ENCODE assay signal across 28 cellular contexts in genomic region chr6:112431803-112432202, GRCh38.
"Had no signal": no experiment of that assay in that cellular context is flagged by ENCODE, and none has a peak within 500 bp of the region (broad histone marks: within the 10 kb centered on the region; RNA-seq: fewer than 3 reads in every experiment).

No MANE protein-coding gene starts in this region.

- H3K9me3 ChIP-seq: left lung, lower lobe of right lung, right lobe of liver, suprapubic skin, thoracic aorta, tibial artery, upper lobe of right lung, uterus had no signal

- H3K36me3 ChIP-seq: left lung, lower lobe of right lung, right atrium auricular region, right lobe of liver, suprapubic skin, thoracic aorta, tibial artery, upper lobe of right lung, uterus had no signal

- FAIRE-seq: islet of Langerhans, kidney had no signal

- DNase-seq: hypothalamus; immature natural killer cell; kidney; left colon; left lung; lower lobe of right lung; mammary epithelial cell; mesenchymal stem cell; naive thymus-derived CD8-positive, alpha-beta T cell; nucleus accumbens; right lobe of liver; stimulated activated CD4-positive, alpha-beta T cell treated with anti-CD3 and anti-CD28 coated beads, Interleukin-1b, Interleukin-23, amount 100 ng/mL, for 48 hours; stimulated activated CD4-positive, alpha-beta T cell treated with anti-CD3 and anti-CD28 coated beads, Interleukin-2, amount 100 ng/mL, for 48 hours; stimulated activated CD4-positive, alpha-beta T cell treated with anti-CD3 and anti-CD28 coated beads, Interleukin-4, amount 100 ng/mL, for 4 hours; stimulated activated CD8-positive, alpha-beta memory T cell treated with anti-CD3 and anti-CD28 coated beads, Interleukin-4, amount 100 ng/mL, for 48 hours; stimulated activated naive CD4-positive, alpha-beta T cell treated with Interleukin-2 at 50 U/mL for 16 hours; stimulated activated naive CD8-positive, alpha-beta T cell treated with anti-CD3 and anti-CD28 coated beads, Interleukin-15, amount 100 ng/mL, for 72 hours; tibial artery; trophoblast cell; upper lobe of right lung; uterus had no signal

- H3K27me3 ChIP-seq: left lung, right atrium auricular region, right lobe of liver, suprapubic skin, tibial artery, upper lobe of right lung, uterus had no signal

- ATAC-seq: left colon; left lung; lower lobe of right lung; naive thymus-derived CD8-positive, alpha-beta T cell; right lobe of liver; stimulated activated memory B cell treated with anti-CD40 and anti-IgM and Interleukin-4, amounts not matched to agents 10 μg/mL and 1 μg/mL and 100 μg/mL, for 72 hours; stimulated activated naive CD8-positive, alpha-beta T cell treated with anti-CD3 and anti-CD28 coated beads, Interleukin-15, amount 100 ng/mL, for 72 hours; upper lobe of right lung had no signal

- H3K4me1 ChIP-seq: left lung, lower lobe of right lung, parathyroid adenoma, right atrium auricular region, right lobe of liver, suprapubic skin, tibial artery, upper lobe of right lung, uterus had no signal

- H3K27ac ChIP-seq: left lung, lower lobe of right lung, parathyroid adenoma, right atrium auricular region, right lobe of liver, suprapubic skin, thoracic aorta, tibial artery, upper lobe of right lung, uterus had no signal

- H3K4me3 ChIP-seq: left lung, lower lobe of right lung, right atrium auricular region, right lobe of liver, smooth muscle cell, suprapubic skin, thoracic aorta, tibial artery, upper lobe of right lung, uterus had no signal
